Comparison of ENCODE assay signal across 1 cellular context in the genomic region with DNA sequence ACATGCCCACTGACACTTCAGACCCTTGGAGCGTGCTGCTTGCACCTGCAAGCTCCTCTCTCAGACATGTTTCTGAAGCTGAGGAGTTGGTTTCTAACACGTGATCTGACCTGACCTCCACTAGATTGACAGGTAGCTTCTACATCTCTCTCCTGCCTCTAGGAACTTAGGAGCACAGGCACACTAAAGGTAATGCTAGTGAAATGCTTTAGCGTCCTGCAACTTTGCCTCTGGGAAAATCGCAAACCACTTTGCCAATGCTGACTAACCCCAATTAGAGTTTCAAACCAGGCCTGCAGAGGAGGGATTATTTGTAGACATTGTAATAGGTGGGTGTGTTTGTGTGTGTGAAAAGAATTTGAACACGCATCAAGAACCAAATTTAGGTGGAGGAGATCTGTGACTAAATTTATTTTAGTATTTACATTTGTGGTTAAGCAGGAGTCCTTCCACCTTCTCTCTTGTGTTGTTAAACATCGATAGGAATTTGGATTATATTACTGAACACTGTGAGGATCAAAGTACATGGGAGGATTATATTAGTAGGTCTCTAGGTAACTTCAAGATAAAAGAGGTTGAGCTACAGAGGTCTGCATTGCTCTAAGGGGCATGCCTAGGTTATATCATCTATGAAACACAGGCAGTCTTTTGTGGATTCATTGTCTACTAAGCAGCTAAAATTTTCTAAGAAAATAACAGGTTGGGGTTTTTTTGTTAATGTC.
TF ChIP-seq lines count a peak whose summit lies in the region.

No MANE protein-coding gene starts in this region.

TF ChIP-seq in IMR-90, 13 proteins besides CTCF, POLR2A, EP300 and RAD21 (continued from another document):
- TF ChIP-seq, protein P1, sequence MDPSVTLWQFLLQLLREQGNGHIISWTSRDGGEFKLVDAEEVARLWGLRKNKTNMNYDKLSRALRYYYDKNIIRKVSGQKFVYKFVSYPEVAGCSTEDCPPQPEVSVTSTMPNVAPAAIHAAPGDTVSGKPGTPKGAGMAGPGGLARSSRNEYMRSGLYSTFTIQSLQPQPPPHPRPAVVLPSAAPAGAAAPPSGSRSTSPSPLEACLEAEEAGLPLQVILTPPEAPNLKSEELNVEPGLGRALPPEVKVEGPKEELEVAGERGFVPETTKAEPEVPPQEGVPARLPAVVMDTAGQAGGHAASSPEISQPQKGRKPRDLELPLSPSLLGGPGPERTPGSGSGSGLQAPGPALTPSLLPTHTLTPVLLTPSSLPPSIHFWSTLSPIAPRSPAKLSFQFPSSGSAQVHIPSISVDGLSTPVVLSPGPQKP (IDR thresholded peaks at IDR 0.05; ENCODE audit: borderline replicate concordance, low read depth, low read length) = no peak
